In the genomic region with DNA sequence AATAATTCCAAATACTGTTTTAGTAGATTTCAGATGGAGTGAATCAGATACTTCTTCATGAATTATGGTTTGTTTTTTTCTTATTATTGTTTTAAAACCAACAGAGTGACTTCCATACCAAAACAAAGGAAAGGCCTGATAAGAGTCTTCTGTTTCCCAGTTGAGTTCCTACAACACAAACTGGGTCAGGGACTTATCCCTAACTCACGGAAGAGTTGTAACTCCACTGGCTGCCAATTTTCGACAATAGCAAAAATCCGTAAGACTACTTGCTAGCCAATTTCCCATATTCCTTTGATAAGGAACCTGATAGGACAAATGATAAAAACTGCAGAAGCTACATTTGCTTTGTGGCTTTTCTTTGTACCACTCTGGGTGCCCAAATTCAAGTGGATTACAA, we compare ENCODE assay signal across 24 cellular contexts.
"Had no signal": no experiment of that assay in that cellular context is flagged by ENCODE, and none has a peak within 500 bp of the region (broad histone marks: within the 10 kb centered on the region; RNA-seq: fewer than 3 reads in every experiment).

No MANE protein-coding gene starts in this region.

- H3K27me3 Mint-ChIP-seq: effector memory CD8-positive, alpha-beta T cell; naive thymus-derived CD4-positive, alpha-beta T cell had no signal

- H3K4me3 ChIP-seq: coronary artery, esophagus squamous epithelium, gastrocnemius medialis, heart right ventricle, left lung, lower lobe of right lung had no signal

- H3K27ac ChIP-seq: coronary artery, epithelial cell of prostate, esophagus squamous epithelium, gastrocnemius medialis, heart right ventricle, left lung, lower lobe of right lung had no signal

- H3K27ac Mint-ChIP-seq: effector memory CD8-positive, alpha-beta T cell; naive thymus-derived CD4-positive, alpha-beta T cell had no signal

- FAIRE-seq: colon, islet of Langerhans, keratinocyte had no signal

- H3K9me3 ChIP-seq: esophagus squamous epithelium, gastrocnemius medialis, lower lobe of right lung had no signal

- DNase-seq: effector CD8-positive, alpha-beta T cell; effector memory CD8-positive, alpha-beta T cell; erythroblast; esophagus squamous epithelium; foreskin fibroblast; foreskin melanocyte; gastrocnemius medialis; glutamatergic neuron; head of caudate nucleus; heart right ventricle; hippocampal formation; left cardiac atrium; left lung; left ventricle myocardium superior; lower lobe of right lung; mesenchymal stem cell; midbrain; naive thymus-derived CD4-positive, alpha-beta T cell had no signal

- ATAC-seq: effector memory CD8-positive, alpha-beta T cell; esophagus mucosa; gastrocnemius medialis; heart right ventricle; left cardiac atrium; left lung; left ventricle myocardium superior; lower lobe of right lung; naive thymus-derived CD4-positive, alpha-beta T cell had no signal

- H3K27me3 ChIP-seq: esophagus squamous epithelium, gastrocnemius medialis, heart right ventricle, left lung had no signal

- H3K9me3 Mint-ChIP-seq: effector memory CD8-positive, alpha-beta T cell had no signal

- H3K4me1 ChIP-seq: esophagus squamous epithelium, gastrocnemius medialis, heart right ventricle, left lung, lower lobe of right lung had no signal

- H3K4me3 Mint-ChIP-seq: effector memory CD8-positive, alpha-beta T cell; naive thymus-derived CD4-positive, alpha-beta T cell had no signal

- H3K36me3 ChIP-seq: gastrocnemius medialis, heart right ventricle, lower lobe of right lung had no signal
